ENCODE assay signal across 15 cellular contexts in genomic region chr3:159029306-159030026, GRCh38.
DNase-seq lines count a peak whose midpoint lies in the region; ATAC-seq and TF ChIP-seq lines count a peak whose summit lies in the region.
"Had no signal": no experiment of that assay in that cellular context is flagged by ENCODE, and none has a peak within 500 bp of the region (broad histone marks: within the 10 kb centered on the region; RNA-seq: fewer than 3 reads in every experiment).

No MANE protein-coding gene starts in this region.

- H3K36me3 ChIP-seq in GM06990 (ENCODE audit: control insufficient read depth, insufficient read depth, low read length) = no peaks in the 10 kb centered on the region
- H3K36me3 ChIP-seq: breast epithelium had no signal

- H3K4me3 Mint-ChIP-seq in activated T-cell treated with anti-CD3 and anti-CD28 coated beads, Interleukin-2, amount 50 U/mL, for 24 hours = no peak overlapping the region

- peak; percentile 19 for DNase-seq in GM06990 (ENCODE audit: extremely low read depth, insufficient read length)
- DNase-seq in KBM-7 = no peak
- no peak for DNase-seq in OCI-M1 (lab: John Stamatoyannopoulos, UW)
- no peak for DNase-seq in activated T-cell treated with anti-CD3 and anti-CD28 coated beads, Interleukin-2, amount 50 U/mL, for 24 hours
- DNase-seq: activated CD8-positive, alpha-beta memory T cell treated with anti-CD3 and anti-CD28 coated beads for 24 hours; activated naive CD4-positive, alpha-beta T cell; effector memory CD4-positive, alpha-beta T cell; mucosa of descending colon; NCI-H510A had no signal

- H3K27me3 ChIP-seq in GM06990 (replicated peaks; ENCODE audit: control insufficient read depth, insufficient read depth, low read length) = no peaks in the 10 kb centered on the region
- H3K27me3 ChIP-seq: breast epithelium had no signal

- no peaks in the 10 kb centered on the region for H3K36me3 Mint-ChIP-seq in activated T-cell treated with anti-CD3 and anti-CD28 coated beads, Interleukin-2, amount 50 U/mL, for 24 hours (ENCODE audit: low read depth)

- H3K27me3 Mint-ChIP-seq in activated T-cell treated with anti-CD3 and anti-CD28 coated beads, Interleukin-2, amount 50 U/mL, for 24 hours = no peaks in the 10 kb centered on the region
- H3K27me3 Mint-ChIP-seq: progenitor cell of endocrine pancreas had no signal

- H3K4me3 ChIP-seq in GM06990 (replicated peaks; ENCODE audit: low read depth, low read length) = no peak overlapping the region
- H3K4me3 ChIP-seq: breast epithelium, mucosa of descending colon had no signal

- peaks cover 5% of the 10 kb centered on the region for H3K9me3 Mint-ChIP-seq in activated T-cell treated with anti-CD3 and anti-CD28 coated beads, Interleukin-2, amount 50 U/mL, for 24 hours

- in situ Hi-C loops in KBM-7 (cut with MboI; ENCODE audit: low pct_unique_long_range_greater_than_20kb, low sequenced_read_pairs) = no loop called here

- TF ChIP-seq CTCF in GM06990 (IDR thresholded peaks at IDR 0.05; ENCODE audit: insufficient read depth, low read length, poor library complexity, severe bottlenecking) = no peak

- H3K27ac Mint-ChIP-seq in activated T-cell treated with anti-CD3 and anti-CD28 coated beads, Interleukin-2, amount 50 U/mL, for 24 hours = no peak overlapping the region
- H3K27ac Mint-ChIP-seq: progenitor cell of endocrine pancreas had no signal

- ATAC-seq in GM19351 (IDR thresholded peaks at IDR 0.05; ENCODE audit: unreplicated experiment) (peak; percentile 88), HG02642 (IDR thresholded peaks at IDR 0.05; ENCODE audit: poor library complexity, unreplicated experiment) (peak; percentile 76), HG03354 (IDR thresholded peaks at IDR 0.05; ENCODE audit: poor library complexity, severe bottlenecking, unreplicated experiment) (peak; percentile 85), GM21367 (IDR thresholded peaks at IDR 0.05; ENCODE audit: unreplicated experiment) (no peak)
- ATAC-seq: mucosa of descending colon had no signal

- H3K4me1 Mint-ChIP-seq in activated T-cell treated with anti-CD3 and anti-CD28 coated beads, Interleukin-2, amount 50 U/mL, for 24 hours (ENCODE audit: low read depth) = no peaks in the 10 kb centered on the region
